8 cellular contexts compared by ENCODE assay signal in genomic region chr4:67327245-67327860, GRCh38.
DNase-seq lines count a peak whose midpoint lies in the region; ATAC-seq and TF ChIP-seq lines count a peak whose summit lies in the region.

No MANE protein-coding gene starts in this region.

- TF ChIP-seq CTCF in esophagus squamous epithelium (IDR thresholded peaks at IDR 0.05) = peak; percentile 38 to 90 (median 74)
- peak; percentile 87 for TF ChIP-seq CTCF in natural killer cell (IDR thresholded peaks at IDR 0.05)
- TF ChIP-seq CTCF in thyroid gland (IDR thresholded peaks at IDR 0.05) = peak; percentile 55 to 90 (median 64)

- no peaks in the 10 kb centered on the region for H3K9me3 Mint-ChIP-seq in activated CD4-positive, alpha-beta memory T cell treated with anti-CD3 and anti-CD28 coated beads for 36 hours
- H3K9me3 Mint-ChIP-seq in natural killer cell = no peaks in the 10 kb centered on the region

- H3K4me1 Mint-ChIP-seq in activated CD4-positive, alpha-beta memory T cell treated with anti-CD3 and anti-CD28 coated beads for 36 hours (ENCODE audit: low read depth) = no peaks in the 10 kb centered on the region
- H3K4me1 Mint-ChIP-seq in natural killer cell = no peaks in the 10 kb centered on the region

- no peaks in the 10 kb centered on the region for H3K36me3 Mint-ChIP-seq in activated CD4-positive, alpha-beta memory T cell treated with anti-CD3 and anti-CD28 coated beads for 36 hours
- H3K36me3 Mint-ChIP-seq in natural killer cell = no peaks in the 10 kb centered on the region

- H3K9me3 ChIP-seq in esophagus squamous epithelium = no peaks in the 10 kb centered on the region
- H3K9me3 ChIP-seq in thyroid gland = no peaks in the 10 kb centered on the region

- H3K36me3 ChIP-seq in esophagus squamous epithelium (no peaks in the 10 kb centered on the region), thyroid gland (no peaks in the 10 kb centered on the region)

- H3K27ac ChIP-seq in esophagus squamous epithelium (no peak overlapping the region), thyroid gland (no peak overlapping the region)

- POLR2A ChIA-PET in activated CD4-positive, alpha-beta memory T cell treated with anti-CD3 and anti-CD28 coated beads for 36 hours (lab: Charles Lee) = no interaction called here

- CTCF ChIA-PET in activated CD4-positive, alpha-beta memory T cell treated with anti-CD3 and anti-CD28 coated beads for 36 hours (lab: Charles Lee) = interaction anchor here (0.5 to 2.1 kb wide), 11 partner anchors 9 to 1994 kb away, joined by 3 to 15 read pairs (median 4); no protein-coding TSS in a partner anchor

- TF ChIP-seq POLR2A in esophagus squamous epithelium (IDR thresholded peaks at IDR 0.05) (no peak), thyroid gland (IDR thresholded peaks at IDR 0.05) (no peak)

- H3K4me3 Mint-ChIP-seq in activated CD4-positive, alpha-beta memory T cell treated with anti-CD3 and anti-CD28 coated beads for 36 hours = no peak overlapping the region
- no peak overlapping the region for H3K4me3 Mint-ChIP-seq in natural killer cell

- no peak overlapping the region for H3K27ac Mint-ChIP-seq in activated CD4-positive, alpha-beta memory T cell treated with anti-CD3 and anti-CD28 coated beads for 36 hours
- H3K27ac Mint-ChIP-seq in natural killer cell = no peak overlapping the region

- H3K4me1 ChIP-seq in esophagus squamous epithelium (peaks cover 0 to 3% (median 0%) of the 10 kb centered on the region in 3 donors), thyroid gland (no peaks in the 10 kb centered on the region)

- H3K27me3 Mint-ChIP-seq in activated CD4-positive, alpha-beta memory T cell treated with anti-CD3 and anti-CD28 coated beads for 36 hours = peaks cover 8% of the 10 kb centered on the region
- peaks cover 0 to 6% of the 10 kb centered on the region in 2 donors for H3K27me3 Mint-ChIP-seq in natural killer cell (ENCODE audit: low read depth in 2 of 2)

- intact Hi-C loops in activated CD4-positive, alpha-beta memory T cell treated with anti-CD3 and anti-CD28 coated beads for 36 hours (cut with micrococcal nuclease) = loop anchor here (1.0 kb wide), 1 partner anchor 239 kb away; no protein-coding TSS in a partner anchor
- intact Hi-C loops in esophagus squamous epithelium (cut with DNase I) = no loop called here
- intact Hi-C loops in natural killer cell (cut with micrococcal nuclease) = loop anchor here (5.0 kb wide), 1 partner anchor 240 kb away; no protein-coding TSS in a partner anchor
- intact Hi-C loops in thyroid gland (cut with DNase I) = no loop called here

- H3K4me3 ChIP-seq in esophagus squamous epithelium (no peak overlapping the region), thyroid gland (replicated peaks in 1 of 3) (no peak overlapping the region)

- H3K27me3 ChIP-seq in esophagus squamous epithelium = peaks cover 0 to 19% (median 0%) of the 10 kb centered on the region in 4 donors
- H3K27me3 ChIP-seq in thyroid gland = no peaks in the 10 kb centered on the region

- ATAC-seq in GM19351 (IDR thresholded peaks at IDR 0.05; ENCODE audit: unreplicated experiment) (peak; percentile 99), HG03354 (IDR thresholded peaks at IDR 0.05; ENCODE audit: poor library complexity, severe bottlenecking, unreplicated experiment) (peak; percentile 97), natural killer cell (peak; percentile 64 to 86 (median 78))

- DNase-seq in D341Med (ENCODE audit: low spot score) (peak; percentile 77), NCI-H446 (lab: John Stamatoyannopoulos, UW) (peak; percentile 74 to 84), esophagus squamous epithelium (lab: John Stamatoyannopoulos, UW) (no peak), natural killer cell (no peak), thyroid gland (peak; percentile 29 to 41)
- peak; percentile 47 for DNase-seq in activated CD4-positive, alpha-beta memory T cell treated with anti-CD3 and anti-CD28 coated beads for 36 hours

- 3 to 5% methylated on average over 6 of the region's 6 CpGs for WGBS in esophagus squamous epithelium, 2 donors
- 2 to 4% methylated on average over 6 of the region's 6 CpGs for WGBS in thyroid gland, 2 donors

Comparison
In these comparisons a context has a peak if more than half of its experiments do, and no peak if none do; other contexts are left out.
1. DNase-seq: peak in D341Med (single experiment), NCI-H446 (2 of 2), activated CD4-positive, alpha-beta memory T cell treated with anti-CD3 and anti-CD28 coated beads for 36 hours (single experiment) and thyroid gland (2 of 2); none in esophagus squamous epithelium (single experiment) and natural killer cell (single experiment).
2. intact Hi-C loops: an anchor here in activated CD4-positive, alpha-beta memory T cell treated with anti-CD3 and anti-CD28 coated beads for 36 hours (1.0 kb wide) and natural killer cell (5.0 kb wide); none called in esophagus squamous epithelium and thyroid gland.
3. Peak in every context shown above with its lines, with median percentiles within 50 percentile points of each other: ATAC-seq and CTCF ChIP-seq.